In genomic region chr12:22100952-22101748, GRCh38 we compare ENCODE assay signal across 8 cellular contexts. TPM values are rescaled to one million over a fixed set of nuclear protein-coding genes. Genes with fewer than 3 reads are reported as not detected.
DNase-seq lines count a peak whose midpoint lies in the region; ATAC-seq and TF ChIP-seq lines count a peak whose summit lies in the region.

No MANE protein-coding gene starts in this region.

- peak overlapping the region in 1 of 7 donors; percentile 13 for H3K27ac Mint-ChIP-seq in CD4-positive, alpha-beta memory T cell

- ATAC-seq in GM18870 (IDR thresholded peaks at IDR 0.05; ENCODE audit: unreplicated experiment): peak; percentile 62
- ATAC-seq in HG03354 (IDR thresholded peaks at IDR 0.05; ENCODE audit: poor library complexity, severe bottlenecking, unreplicated experiment): peak; percentile 63
- peak; percentile 35 for ATAC-seq in thoracic aorta (ENCODE audit: insufficient number of reproducible peaks, low FRiP score, low read depth)

- 64% methylated on average over 6 of the region's 6 CpGs for WGBS in liver

- H3K27me3 Mint-ChIP-seq in CD4-positive, alpha-beta memory T cell: no peaks in the 10 kb centered on the region

- H3K9me3 ChIP-seq in CD4-positive, alpha-beta memory T cell (ENCODE audit: control insufficient read depth in 1 of 2, low read length in 2 of 2): no peaks in the 10 kb centered on the region
- H3K9me3 ChIP-seq in liver (ENCODE audit: control insufficient read depth in 4 of 4, low read length in 3 of 4) (no peaks in the 10 kb centered on the region), thoracic aorta (no peaks in the 10 kb centered on the region)

- H3K9me3 Mint-ChIP-seq in CD4-positive, alpha-beta memory T cell: no peaks in the 10 kb centered on the region

- TF ChIP-seq RAD21 in liver (IDR thresholded peaks at IDR 0.05): peak; percentile 86 to 91

- POLR2A ChIA-PET in CD4-positive, alpha-beta memory T cell (lab: Charles Lee; ENCODE audit: partially characterized antibody): interaction anchor here (1.1 to 2.8 kb wide), 3 partner anchors 63 to 358 kb away, joined by 3 to 16 read pairs (median 5); no protein-coding TSS in a partner anchor
- POLR2A ChIA-PET in RWPE1 (lab: Yijun Ruan, JAX; ENCODE audit: low non-redundant PET): no interaction called here

- no peaks in the 10 kb centered on the region for H3K27me3 ChIP-seq in CD4-positive, alpha-beta memory T cell (ENCODE audit: insufficient read depth, low read length)
- H3K27me3 ChIP-seq in liver (ENCODE audit: control insufficient read depth in 4 of 4, insufficient read depth in 4 of 4, low read length in 3 of 4) (no peaks in the 10 kb centered on the region), thoracic aorta (replicated peaks; ENCODE audit: insufficient read depth) (no peaks in the 10 kb centered on the region)

- TF ChIP-seq CTCF in RWPE1 (conservative IDR thresholded peaks at IDR 0.05; ENCODE audit: low read depth): no peak
- peak; percentile 60 for TF ChIP-seq CTCF in liver (IDR thresholded peaks at IDR 0.05; ENCODE audit: low read depth, low read length, missing input control)
- peak; percentile 35 for TF ChIP-seq CTCF in thoracic aorta (IDR thresholded peaks at IDR 0.05)

- no peak overlapping the region for H3K9ac ChIP-seq in liver (ENCODE audit: low read depth in 1 of 2, low read length in 2 of 2)

- H3K4me1 ChIP-seq in CD4-positive, alpha-beta memory T cell (ENCODE audit: insufficient read depth, low read length): peaks cover 14% of the 10 kb centered on the region
- no peaks in the 10 kb centered on the region for H3K4me1 ChIP-seq in liver (ENCODE audit: control insufficient read depth in 4 of 4, insufficient read depth in 4 of 4, low read length in 3 of 4)
- H3K4me1 ChIP-seq in thoracic aorta (ENCODE audit: control insufficient read depth in 1 of 2, low read depth in 2 of 2): peaks cover 0 to 5% of the 10 kb centered on the region in 2 donors

- peaks cover 7 to 17% (median 13%) of the 10 kb centered on the region in 4 donors for H3K4me1 Mint-ChIP-seq in CD4-positive, alpha-beta memory T cell

- H3K4me3 ChIP-seq in CD4-positive, alpha-beta memory T cell (ENCODE audit: low read length in 2 of 2): no peak overlapping the region
- H3K4me3 ChIP-seq in liver (ENCODE audit: low read depth in 1 of 3, low read length in 3 of 3): no peak overlapping the region
- H3K4me3 ChIP-seq in thoracic aorta: no peak overlapping the region

- intact Hi-C loops in CD4-positive, alpha-beta memory T cell (cut with micrococcal nuclease): loop anchor here (1.0 kb wide), 4 partner anchors 72 to 359 kb away; no protein-coding TSS in a partner anchor

- peak overlapping the region in 1 of 8 donors; percentile 32 for H3K4me3 Mint-ChIP-seq in CD4-positive, alpha-beta memory T cell

- H3K36me3 ChIP-seq in CD4-positive, alpha-beta memory T cell (ENCODE audit: insufficient read depth, low read length): no peaks in the 10 kb centered on the region
- H3K36me3 ChIP-seq in liver (ENCODE audit: control insufficient read depth in 4 of 4, insufficient read depth in 3 of 4, low read depth in 1 of 4, low read length in 3 of 4) (no peaks in the 10 kb centered on the region), thoracic aorta (no peaks in the 10 kb centered on the region)

- CTCF ChIA-PET in CD4-positive, alpha-beta memory T cell (lab: Charles Lee; ENCODE audit: partially characterized antibody): interaction anchor here (0.7 to 5.3 kb wide), 19 partner anchors 11 to 358 kb away, joined by 3 to 47 read pairs (median 5); no protein-coding TSS in a partner anchor
- CTCF ChIA-PET in RWPE1 (lab: Yijun Ruan, JAX): interaction anchor here (0.6 to 2.6 kb wide), 6 partner anchors 21 to 283 kb away, joined by 3 to 14 read pairs (median 4); no protein-coding TSS in a partner anchor

- no peak overlapping the region for H3K27ac ChIP-seq in CD4-positive, alpha-beta memory T cell (ENCODE audit: low read depth, low read length)
- H3K27ac ChIP-seq in RWPE1 (peak overlapping the region; percentile 74), liver (ENCODE audit: low read depth in 1 of 2, low read length in 2 of 2) (no peak overlapping the region), thoracic aorta (no peak overlapping the region)

- no peaks in the 10 kb centered on the region for H3K36me3 Mint-ChIP-seq in CD4-positive, alpha-beta memory T cell

- peak in 4 of 5 donors; percentile 45 to 55 (median 47) for DNase-seq in CD4-positive, alpha-beta memory T cell
- DNase-seq in RWPE1 (ENCODE audit: low spot score) (no peak), cerebellar cortex (ENCODE audit: low spot score) (peak; percentile 46), thoracic aorta (ENCODE audit: low spot score) (no peak), NCI-H2196 (lab: John Stamatoyannopoulos, UW; ENCODE audit: unreplicated experiment) (no peak)

TF ChIP-seq in liver, 16 proteins besides CTCF, POLR2A, EP300 and RAD21:
- TF ChIP-seq RXRA (IDR thresholded peaks at IDR 0.05) (no peak), NR2F2 (IDR thresholded peaks at IDR 0.05) (no peak), JUND (IDR thresholded peaks at IDR 0.05) (no peak)

RNA-seq across cellular contexts. Expression of gene CMAS, which starts 55.1 kb away (rescaled TPM):
- 10 to 100 TPM; 20.1 to 20.3 TPM for total RNA-seq in CD4-positive, alpha-beta memory T cell
- 10 to 100 TPM; 45.0 to 54.0 TPM for polyA plus RNA-seq in CD4-positive, alpha-beta memory T cell
- total RNA-seq in liver: 10 to 100 TPM; 26.0 to 62.1 TPM
- 10 to 100 TPM; 31.2 to 45.4 TPM for polyA plus RNA-seq in liver
- total RNA-seq in thoracic aorta: 10 to 100 TPM; 33.7 to 38.7 TPM

Comparison
In these comparisons a context has a peak if more than half of its experiments do, and no peak if none do; other contexts are left out.
1. DNase-seq: peak in CD4-positive, alpha-beta memory T cell (4 of 5) and cerebellar cortex (single experiment); none in RWPE1 (single experiment), thoracic aorta (single experiment) and NCI-H2196 (single experiment).
2. Peak in every context shown above with its lines, with median percentiles within 50 percentile points of each other: ATAC-seq.